ENCODE assay signal across 9 cellular contexts in the genomic region with DNA sequence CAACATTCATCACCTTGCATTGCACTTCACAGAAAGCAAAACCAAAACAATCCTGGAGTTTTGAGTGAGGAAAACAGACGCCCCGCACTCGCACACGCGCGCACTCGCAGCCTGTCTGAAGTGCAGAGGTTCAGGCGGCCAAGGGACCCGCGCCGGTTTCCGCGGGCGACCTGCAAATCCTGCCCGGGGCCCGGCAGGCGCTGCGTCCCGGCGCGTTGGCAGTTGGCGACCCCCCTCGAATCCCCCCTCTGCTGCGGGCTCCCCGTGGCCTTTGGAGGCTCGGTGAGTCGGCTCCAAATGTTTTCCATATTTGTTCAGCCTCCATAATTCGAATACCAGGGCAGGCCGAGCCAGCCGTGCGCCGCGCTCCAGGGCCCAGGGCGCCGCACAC. TPM values are rescaled to one million over a fixed set of nuclear protein-coding genes. Genes with fewer than 3 reads are reported as not detected.
DNase-seq lines count a peak whose midpoint lies in the region; ATAC-seq and TF ChIP-seq lines count a peak whose summit lies in the region.
"Had no signal": no experiment of that assay in that cellular context is flagged by ENCODE, and none has a peak within 500 bp of the region (broad histone marks: within the 10 kb centered on the region; RNA-seq: fewer than 3 reads in every experiment).

A gene with protein sequence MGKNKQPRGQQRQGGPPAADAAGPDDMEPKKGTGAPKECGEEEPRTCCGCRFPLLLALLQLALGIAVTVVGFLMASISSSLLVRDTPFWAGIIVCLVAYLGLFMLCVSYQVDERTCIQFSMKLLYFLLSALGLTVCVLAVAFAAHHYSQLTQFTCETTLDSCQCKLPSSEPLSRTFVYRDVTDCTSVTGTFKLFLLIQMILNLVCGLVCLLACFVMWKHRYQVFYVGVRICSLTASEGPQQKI (plus strand): TSS at position 324 of the 391 bp plus-strand sequence. CDS start 100 bp downstream, outside the sequence.

- peak; percentile 51 for ATAC-seq in HG02678 (IDR thresholded peaks at IDR 0.05; ENCODE audit: unreplicated experiment)
- ATAC-seq in GM21825 (IDR thresholded peaks at IDR 0.05; ENCODE audit: unreplicated experiment) = no peak

- no peaks in the 10 kb centered on the region for H3K4me1 Mint-ChIP-seq in T-helper 2 cell treated with Interferon-gamma antibody and Interleukin-4, amounts not matched to agents 5 μg/mL and 100 μg/mL, for 36 hours (ENCODE audit: low read depth)

- H3K9ac ChIP-seq in muscle layer of colon (ENCODE audit: low read length) = peak within 1 kb of the TSS; percentile 45

- peaks cover 32% of the 10 kb centered on the region for H3K4me1 ChIP-seq in muscle layer of colon (ENCODE audit: insufficient read depth, low read length)

- DNase-seq in DMS 273 (lab: John Stamatoyannopoulos, UW; ENCODE audit: unreplicated experiment) (peak; percentile 58), DMS 273 treated with DMSO at 0.1 percent for 48 hours (lab: John Stamatoyannopoulos, UW) (no peak), fibroblast of pulmonary artery (ENCODE audit: low read depth) (peak; percentile 56), ureter (ENCODE audit: low spot score) (peak; percentile 82)
- DNase-seq in T-helper 2 cell treated with Interferon-gamma antibody and Interleukin-4, amounts not matched to agents 5 μg/mL and 100 μg/mL, for 36 hours (ENCODE audit: low spot score) = no peak

- no peak for TF ChIP-seq CTCF in fibroblast of pulmonary artery (IDR thresholded peaks at IDR 0.05; ENCODE audit: low read length, missing control alignments)

- peak within 1 kb of the TSS; percentile 47 for H3K4me3 ChIP-seq in fibroblast of pulmonary artery (replicated peaks; ENCODE audit: low read depth, low read length)
- peak within 1 kb of the TSS; percentile 64 to 69 for H3K4me3 ChIP-seq in muscle layer of colon (ENCODE audit: low read depth in 1 of 2, low read length in 2 of 2)

- no peaks in the 10 kb centered on the region for H3K27me3 ChIP-seq in muscle layer of colon (ENCODE audit: control insufficient read depth in 1 of 2, insufficient read depth in 2 of 2, low read length in 2 of 2)

- H3K27me3 Mint-ChIP-seq in T-helper 2 cell treated with Interferon-gamma antibody and Interleukin-4, amounts not matched to agents 5 μg/mL and 100 μg/mL, for 36 hours (ENCODE audit: low read depth) = peaks cover 70% of the 10 kb centered on the region

- H3K4me3 Mint-ChIP-seq in T-helper 2 cell treated with Interferon-gamma antibody and Interleukin-4, amounts not matched to agents 5 μg/mL and 100 μg/mL, for 36 hours = peak within 1 kb of the TSS; percentile 72

- H3K36me3 Mint-ChIP-seq in T-helper 2 cell treated with Interferon-gamma antibody and Interleukin-4, amounts not matched to agents 5 μg/mL and 100 μg/mL, for 36 hours (ENCODE audit: low read depth) = no peaks in the 10 kb centered on the region

- no peaks in the 10 kb centered on the region for H3K9me3 ChIP-seq in muscle layer of colon (ENCODE audit: low read length)

- no peaks in the 10 kb centered on the region for H3K36me3 ChIP-seq in muscle layer of colon (ENCODE audit: insufficient read depth, low read length)

- peak within 1 kb of the TSS; percentile 90 for H3K27ac ChIP-seq in muscle layer of colon (ENCODE audit: low read depth, low read length)
- H3K27ac ChIP-seq: 22Rv1 had no signal

- no peak within 1 kb of the TSS for H3K27ac Mint-ChIP-seq in T-helper 2 cell treated with Interferon-gamma antibody and Interleukin-4, amounts not matched to agents 5 μg/mL and 100 μg/mL, for 36 hours

- no peaks in the 10 kb centered on the region for H3K9me3 Mint-ChIP-seq in T-helper 2 cell treated with Interferon-gamma antibody and Interleukin-4, amounts not matched to agents 5 μg/mL and 100 μg/mL, for 36 hours

RNA-seq across cellular contexts. Expression of the gene that starts here (rescaled TPM):
- 38.5 TPM for total RNA-seq in ureter

Comparison
In these comparisons a context has a peak if more than half of its experiments do, and no peak if none do; other contexts are left out.
1. DNase-seq: peak in DMS 273 (single experiment), fibroblast of pulmonary artery (single experiment) and ureter (single experiment); none in DMS 273 treated with DMSO at 0.1 percent for 48 hours (single experiment) and T-helper 2 cell treated with Interferon-gamma antibody and Interleukin-4, amounts not matched to agents 5 μg/mL and 100 μg/mL, for 36 hours (single experiment).